In the genomic region with DNA sequence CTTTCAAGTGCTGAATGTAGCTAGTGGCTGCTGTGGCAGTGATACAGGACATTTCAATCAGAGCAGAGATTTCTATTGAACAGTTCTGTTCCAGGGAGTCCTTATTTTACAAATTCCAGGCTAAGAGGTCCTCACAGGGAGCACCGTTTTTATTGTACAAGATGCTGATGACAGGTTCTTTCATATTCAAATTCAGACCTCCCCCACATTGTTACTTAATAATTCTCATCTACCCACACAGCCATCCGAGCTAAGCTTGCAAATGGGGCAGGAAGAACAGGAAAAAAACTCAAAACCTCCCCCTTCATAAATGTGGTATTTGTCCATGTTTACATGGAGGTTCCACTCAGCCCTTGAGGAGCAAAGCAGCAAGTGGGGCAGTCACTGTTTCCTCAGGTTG, we compare ENCODE assay signal across 23 cellular contexts. TPM values are rescaled to one million over a fixed set of nuclear protein-coding genes. Genes with fewer than 3 reads are reported as not detected.
A peak's percentile ranks its signal among the peaks of the same experiment; 100 is the strongest.
DNase-seq lines count a peak whose midpoint lies in the region; ATAC-seq and TF ChIP-seq lines count a peak whose summit lies in the region.
"Had no signal": no experiment of that assay in that cellular context is flagged by ENCODE, and none has a peak within 500 bp of the region (broad histone marks: within the 10 kb centered on the region; RNA-seq: fewer than 3 reads in every experiment).

No MANE protein-coding gene starts in this region.

- no peaks in the 10 kb centered on the region for H3K9me3 ChIP-seq in T-helper 17 cell (ENCODE audit: control insufficient read depth, low read length, poor library complexity, severe bottlenecking)
- H3K9me3 ChIP-seq: BE2C, esophagus muscularis mucosa, gastroesophageal sphincter, SK-N-SH, tibial artery had no signal

- TF ChIP-seq CTCF in nephron progenitor cell (IDR thresholded peaks at IDR 0.05): no peak
- TF ChIP-seq CTCF in RWPE1 (conservative IDR thresholded peaks at IDR 0.05; ENCODE audit: low read depth): no peak

- DNase-seq in T-helper 17 cell (no peak), nephron progenitor cell (no peak), RWPE1 (ENCODE audit: low spot score) (no peak)
- DNase-seq: activated CD4-positive, CD25-positive, alpha-beta regulatory T cell treated with anti-CD3 and anti-CD28 coated beads, Interleukin-2, amount 50 U/mL, for 72 hours; activated gamma-delta T cell treated with Interleukin-2 at 50 U/mL for 16 hours; BE2C; effector CD4-positive, alpha-beta T cell; GOT3; mesenchymal stem cell; naive B cell; NCI-H510A; right cardiac atrium; SK-N-SH; stimulated activated CD4-positive, alpha-beta T cell treated with anti-CD3 and anti-CD28 coated beads, Interleukin-15, amount 100 ng/mL, for 24 hours; T1000 had no signal

- no peak overlapping the region for H3K27ac ChIP-seq in RWPE1
- H3K27ac ChIP-seq: gastroesophageal sphincter, tibial artery had no signal

- ATAC-seq in GM19455 (IDR thresholded peaks at IDR 0.05; ENCODE audit: unreplicated experiment) (peak; percentile 6), T-helper 17 cell (no peak), HG03108 (IDR thresholded peaks at IDR 0.05; ENCODE audit: unreplicated experiment) (no peak)
- ATAC-seq: gastroesophageal sphincter, right cardiac atrium had no signal

- H3K4me3 Mint-ChIP-seq in T-helper 17 cell: no peak overlapping the region
- no peak overlapping the region for H3K4me3 Mint-ChIP-seq in nephron progenitor cell
- H3K4me3 Mint-ChIP-seq: central memory CD8-positive, alpha-beta T cell had no signal

- H3K4me1 Mint-ChIP-seq in T-helper 17 cell: peaks cover 18% of the 10 kb centered on the region
- no peaks in the 10 kb centered on the region for H3K4me1 Mint-ChIP-seq in nephron progenitor cell

- no peaks in the 10 kb centered on the region for H3K27me3 Mint-ChIP-seq in T-helper 17 cell
- no peaks in the 10 kb centered on the region for H3K27me3 Mint-ChIP-seq in nephron progenitor cell (ENCODE audit: low read depth, poor library complexity)
- H3K27me3 Mint-ChIP-seq: central memory CD8-positive, alpha-beta T cell; naive B cell had no signal

- no peaks in the 10 kb centered on the region for H3K36me3 Mint-ChIP-seq in T-helper 17 cell (ENCODE audit: low read depth)
- H3K36me3 Mint-ChIP-seq in nephron progenitor cell (ENCODE audit: low read depth): peaks cover 74% of the 10 kb centered on the region

- H3K9me3 Mint-ChIP-seq in nephron progenitor cell: no peaks in the 10 kb centered on the region
- H3K9me3 Mint-ChIP-seq: central memory CD8-positive, alpha-beta T cell; naive B cell had no signal

- peak overlapping the region; percentile 49 for H3K27ac Mint-ChIP-seq in T-helper 17 cell
- H3K27ac Mint-ChIP-seq in nephron progenitor cell: peak overlapping the region; percentile 31

- CTCF ChIA-PET in RWPE1 (lab: Yijun Ruan, JAX): interaction anchor here (1.0 kb wide), 1 partner anchor 374 kb away, joined by 8 read pairs; no protein-coding TSS in a partner anchor

- POLR2A ChIA-PET in RWPE1 (lab: Yijun Ruan, JAX; ENCODE audit: low non-redundant PET): no interaction called here

RNA-seq across cellular contexts. Expression of a gene that starts 9.8 kb away (rescaled TPM):
- 10 to 100 TPM; 76.5 to 79.5 TPM for total RNA-seq in T-helper 17 cell

RNA-seq across cellular contexts. Expression of a gene that starts 19.9 kb away (rescaled TPM):
- total RNA-seq in T-helper 17 cell: 1 to 10 TPM; 5.3 to 7.5 TPM

RNA-seq across cellular contexts. Expression of a gene that starts 40.1 kb away (rescaled TPM):
- under 1 TPM in 1 of 2 donors, not detected in 1; 0.16 TPM for total RNA-seq in T-helper 17 cell
- total RNA-seq: esophagus muscularis mucosa, gastroesophageal sphincter, osteoblast, RPMI7951 had no signal

RNA-seq across cellular contexts. Expression of a gene that starts 47.1 kb away (rescaled TPM):
- total RNA-seq in T-helper 17 cell: 10 to 100 TPM; 57.9 to 64.1 TPM
